ENCODE assay signal across 20 cellular contexts in genomic region chr13:94063096-94063495, GRCh38.
A peak's percentile ranks its signal among the peaks of the same experiment; 100 is the strongest.
DNase-seq lines count a peak whose midpoint lies in the region; ATAC-seq and TF ChIP-seq lines count a peak whose summit lies in the region.
"Had no signal": no experiment of that assay in that cellular context is flagged by ENCODE, and none has a peak within 500 bp of the region (broad histone marks: within the 10 kb centered on the region; RNA-seq: fewer than 3 reads in every experiment).

No MANE protein-coding gene starts in this region.

- H2AK5ac ChIP-seq in neuronal stem cell (ENCODE audit: low read depth, low read length) = no peak overlapping the region

- peaks cover 7% of the 10 kb centered on the region for H3K4me1 ChIP-seq in adipocyte (ENCODE audit: control insufficient read depth, insufficient read depth, low read length)
- H3K4me1 ChIP-seq in neuronal stem cell (ENCODE audit: control insufficient read depth in 2 of 2, insufficient read depth in 1 of 2, low read depth in 1 of 2, low read length in 2 of 2) = peaks cover 0 to 17% of the 10 kb centered on the region in 2 donors
- H3K4me1 ChIP-seq: upper lobe of right lung had no signal

- no peak overlapping the region for H4K8ac ChIP-seq in neuronal stem cell (ENCODE audit: low read depth, low read length)

- H2AFZ ChIP-seq in neuronal stem cell (ENCODE audit: low read length) = peak overlapping the region; percentile 65

- H3K9me3 ChIP-seq in adipocyte (ENCODE audit: control insufficient read depth, low read length) (no peaks in the 10 kb centered on the region), neuronal stem cell (replicated peaks in 1 of 2; ENCODE audit: control insufficient read depth in 2 of 2, insufficient read depth in 1 of 2, low read depth in 1 of 2, low read length in 2 of 2) (no peaks in the 10 kb centered on the region)
- H3K9me3 ChIP-seq: upper lobe of right lung had no signal

- H3K27me3 Mint-ChIP-seq in activated CD8-positive, alpha-beta memory T cell treated with anti-CD3 and anti-CD28 coated beads, Interleukin-2, amount 10 ng/mL, durations not matched to agents 7 days and 5 days = no peaks in the 10 kb centered on the region
- H3K27me3 Mint-ChIP-seq in activated naive CD4-positive, alpha-beta T cell treated with anti-CD3 and anti-CD28 coated beads for 36 hours (ENCODE audit: low read depth) = peaks cover 3% of the 10 kb centered on the region

- no peak overlapping the region for H2BK15ac ChIP-seq in neuronal stem cell (ENCODE audit: low read length)

- H3K14ac ChIP-seq in neuronal stem cell (ENCODE audit: low read length) = no peak overlapping the region

- no peak overlapping the region for H3K4ac ChIP-seq in neuronal stem cell (ENCODE audit: low read length)

- H3K9ac ChIP-seq in adipocyte (ENCODE audit: low read length) (no peak overlapping the region), neuronal stem cell (ENCODE audit: low read depth, low read length, poor library complexity) (no peak overlapping the region)

- TF ChIP-seq CTCF in fibroblast of the aortic adventitia (IDR thresholded peaks at IDR 0.05; ENCODE audit: insufficient read depth, low read length) = no peak

- no peaks in the 10 kb centered on the region for H3K27me3 ChIP-seq in adipocyte (replicated peaks; ENCODE audit: control insufficient read depth, insufficient read depth, low read length)
- no peaks in the 10 kb centered on the region for H3K27me3 ChIP-seq in neuronal stem cell (ENCODE audit: control insufficient read depth in 3 of 3, insufficient read depth in 3 of 3, low read depth in 1 of 3, low read length in 3 of 3)
- H3K27me3 ChIP-seq in H7 (ENCODE audit: control insufficient read depth, insufficient read depth, low read length) = no peaks in the 10 kb centered on the region
- H3K27me3 ChIP-seq: upper lobe of right lung had no signal

- ATAC-seq in activated CD8-positive, alpha-beta memory T cell treated with anti-CD3 and anti-CD28 coated beads, Interleukin-2, amount 10 ng/mL, durations not matched to agents 7 days and 5 days = no peak
- ATAC-seq: effector memory CD8-positive, alpha-beta T cell; HCT116; upper lobe of right lung had no signal

- DNase-seq in ELR (ENCODE audit: low read depth) = peak; percentile 8
- peak; percentile 49 for DNase-seq in adipocyte (ENCODE audit: low read depth)
- DNase-seq in fibroblast of the aortic adventitia (ENCODE audit: low read depth) = peak; percentile 53
- DNase-seq in neuronal stem cell (ENCODE audit: low spot score) = no peak
- no peak for DNase-seq in activated CD8-positive, alpha-beta memory T cell treated with anti-CD3 and anti-CD28 coated beads, Interleukin-2, amount 10 ng/mL, durations not matched to agents 7 days and 5 days
- DNase-seq in caudate nucleus (lab: John Stamatoyannopoulos, UW) = no peak
- DNase-seq in activated naive CD4-positive, alpha-beta T cell treated with anti-CD3 and anti-CD28 coated beads for 36 hours = no peak
- no peak for DNase-seq in H7
- DNase-seq: AML-193; central memory CD4-positive, alpha-beta T cell; COR-L47; effector memory CD8-positive, alpha-beta T cell; foreskin melanocyte; hypothalamus; OCI-M1; SIG-M5; stimulated activated CD4-positive, alpha-beta T cell treated with anti-CD3 and anti-CD28 coated beads, Interleukin-2, amount 100 ng/mL, for 48 hours; upper lobe of right lung had no signal

- H3K36me3 ChIP-seq in adipocyte (ENCODE audit: control insufficient read depth, insufficient read depth, low read length, severe bottlenecking) (no peaks in the 10 kb centered on the region), neuronal stem cell (replicated peaks in 1 of 2; ENCODE audit: control insufficient read depth in 2 of 2, insufficient read depth in 2 of 2, low read length in 2 of 2) (no peaks in the 10 kb centered on the region), H7 (replicated peaks; ENCODE audit: control insufficient read depth, insufficient read depth, low read length) (no peaks in the 10 kb centered on the region)
- H3K36me3 ChIP-seq: upper lobe of right lung had no signal

- H3K9me3 Mint-ChIP-seq in activated CD8-positive, alpha-beta memory T cell treated with anti-CD3 and anti-CD28 coated beads, Interleukin-2, amount 10 ng/mL, durations not matched to agents 7 days and 5 days (ENCODE audit: low read depth) = no peaks in the 10 kb centered on the region
- H3K9me3 Mint-ChIP-seq in activated naive CD4-positive, alpha-beta T cell treated with anti-CD3 and anti-CD28 coated beads for 36 hours = no peaks in the 10 kb centered on the region
- H3K9me3 Mint-ChIP-seq: activated T-helper 1 cell treated with anti-CD3 and anti-CD28 coated beads, Interleukin-12 subunit alpha, Interleukin-12 subunit beta, Interleukin-2, Interleukin-4 antibody, amounts not matched to agents 30 ng/mL and 10 ng/mL and 1 ng/mL, durations not matched to agents 14 hours and 24 hours and 36 hours; effector memory CD8-positive, alpha-beta T cell had no signal

- no peak overlapping the region for H3K27ac Mint-ChIP-seq in activated CD8-positive, alpha-beta memory T cell treated with anti-CD3 and anti-CD28 coated beads, Interleukin-2, amount 10 ng/mL, durations not matched to agents 7 days and 5 days
- no peak overlapping the region for H3K27ac Mint-ChIP-seq in activated naive CD4-positive, alpha-beta T cell treated with anti-CD3 and anti-CD28 coated beads for 36 hours
- H3K27ac Mint-ChIP-seq: activated T-helper 1 cell treated with anti-CD3 and anti-CD28 coated beads, Interleukin-12 subunit alpha, Interleukin-12 subunit beta, Interleukin-2, Interleukin-4 antibody, amounts not matched to agents 30 ng/mL and 10 ng/mL and 1 ng/mL, durations not matched to agents 14 hours and 24 hours and 36 hours; effector memory CD8-positive, alpha-beta T cell had no signal

- H3K4me3 Mint-ChIP-seq in activated CD8-positive, alpha-beta memory T cell treated with anti-CD3 and anti-CD28 coated beads, Interleukin-2, amount 10 ng/mL, durations not matched to agents 7 days and 5 days = no peak overlapping the region
- H3K4me3 Mint-ChIP-seq in activated naive CD4-positive, alpha-beta T cell treated with anti-CD3 and anti-CD28 coated beads for 36 hours = no peak overlapping the region
- H3K4me3 Mint-ChIP-seq: activated T-helper 1 cell treated with anti-CD3 and anti-CD28 coated beads, Interleukin-12 subunit alpha, Interleukin-12 subunit beta, Interleukin-2, Interleukin-4 antibody, amounts not matched to agents 30 ng/mL and 10 ng/mL and 1 ng/mL, durations not matched to agents 14 hours and 24 hours and 36 hours; effector memory CD8-positive, alpha-beta T cell had no signal

- H4K91ac ChIP-seq in neuronal stem cell (ENCODE audit: low read depth, low read length, poor library complexity) = no peak overlapping the region

- H3K4me2 ChIP-seq in neuronal stem cell (ENCODE audit: insufficient read depth, low read length, poor library complexity, severe bottlenecking) = no peak overlapping the region

- H2BK5ac ChIP-seq in neuronal stem cell (ENCODE audit: low read length) = no peak overlapping the region

- no peak overlapping the region for H3K23ac ChIP-seq in neuronal stem cell (ENCODE audit: low read depth, low read length, poor library complexity)

- intact Hi-C loops in activated naive CD4-positive, alpha-beta T cell treated with anti-CD3 and anti-CD28 coated beads for 36 hours (cut with micrococcal nuclease) = no loop called here

- H2BK12ac ChIP-seq in neuronal stem cell (ENCODE audit: low read length) = no peak overlapping the region

- CTCF ChIA-PET in activated CD8-positive, alpha-beta memory T cell treated with anti-CD3 and anti-CD28 coated beads, Interleukin-2, amount 10 ng/mL, durations not matched to agents 7 days and 5 days (lab: Charles Lee) = no interaction called here
- CTCF ChIA-PET in activated naive CD4-positive, alpha-beta T cell treated with anti-CD3 and anti-CD28 coated beads for 36 hours (lab: Charles Lee) = no interaction called here

- H3K4me3 ChIP-seq in adipocyte (ENCODE audit: low read length) = no peak overlapping the region
- H3K4me3 ChIP-seq in fibroblast of the aortic adventitia (ENCODE audit: low read depth, low read length) = no peak overlapping the region
- H3K4me3 ChIP-seq in neuronal stem cell (ENCODE audit: low read length in 2 of 2) = no peak overlapping the region
- no peak overlapping the region for H3K4me3 ChIP-seq in H7 (ENCODE audit: insufficient read depth, low read depth, low read length)
- H3K4me3 ChIP-seq: upper lobe of right lung had no signal

- H3K79me1 ChIP-seq in neuronal stem cell (ENCODE audit: low read depth, low read length) = no peaks in the 10 kb centered on the region

- no peak overlapping the region for H3K27ac ChIP-seq in neuronal stem cell (replicated peaks; ENCODE audit: low read length)
- no peak overlapping the region for H3K27ac ChIP-seq in caudate nucleus (ENCODE audit: low read depth, low read length)
- H3K27ac ChIP-seq: upper lobe of right lung had no signal

- no peaks in the 10 kb centered on the region for H3K36me3 Mint-ChIP-seq in activated CD8-positive, alpha-beta memory T cell treated with anti-CD3 and anti-CD28 coated beads, Interleukin-2, amount 10 ng/mL, durations not matched to agents 7 days and 5 days
- no peaks in the 10 kb centered on the region for H3K36me3 Mint-ChIP-seq in activated naive CD4-positive, alpha-beta T cell treated with anti-CD3 and anti-CD28 coated beads for 36 hours (ENCODE audit: low read depth)

- H3K18ac ChIP-seq in neuronal stem cell (ENCODE audit: low read length) = no peak overlapping the region

- no peak overlapping the region for H2BK120ac ChIP-seq in neuronal stem cell (ENCODE audit: low read depth, low read length)

- H3K4me1 Mint-ChIP-seq in activated CD8-positive, alpha-beta memory T cell treated with anti-CD3 and anti-CD28 coated beads, Interleukin-2, amount 10 ng/mL, durations not matched to agents 7 days and 5 days = no peaks in the 10 kb centered on the region
- H3K4me1 Mint-ChIP-seq in activated naive CD4-positive, alpha-beta T cell treated with anti-CD3 and anti-CD28 coated beads for 36 hours (ENCODE audit: low read depth) = no peaks in the 10 kb centered on the region

Comparison
In these comparisons a context has a peak if more than half of its experiments do, and no peak if none do; other contexts are left out.
1. DNase-seq: peak in ELR (single experiment), adipocyte (single experiment) and fibroblast of the aortic adventitia (single experiment); none in neuronal stem cell (single experiment), activated CD8-positive, alpha-beta memory T cell treated with anti-CD3 and anti-CD28 coated beads, Interleukin-2, amount 10 ng/mL, durations not matched to agents 7 days and 5 days (single experiment), caudate nucleus (0 of 61), activated naive CD4-positive, alpha-beta T cell treated with anti-CD3 and anti-CD28 coated beads for 36 hours (single experiment) and H7 (single experiment).